16 cellular contexts compared by ENCODE assay signal in genomic region chr4:17038510-17039176, GRCh38.
"Had no signal": no experiment of that assay in that cellular context is flagged by ENCODE, and none has a peak within 500 bp of the region (broad histone marks: within the 10 kb centered on the region; RNA-seq: fewer than 3 reads in every experiment).

No MANE protein-coding gene starts in this region.

- H3K27ac Mint-ChIP-seq: activated CD4-positive, alpha-beta memory T cell treated with anti-CD3 and anti-CD28 coated beads, Interleukin-2, amount 10 ng/mL, durations not matched to agents 7 days and 5 days; activated naive CD8-positive, alpha-beta T cell treated with anti-CD3 and anti-CD28 coated beads for 36 hours; activated T-cell treated with anti-CD3 and anti-CD28 coated beads, Interleukin-2, amount 50 U/mL, for 72 hours; natural killer cell treated with Interleukin-12 subunit alpha and Interleukin-12 subunit beta and Interleukin-15 and Interleukin-18, amount 100 ng/mL, for 72 hours; stimulated activated naive CD8-positive, alpha-beta T cell treated with anti-CD3 and anti-CD28 coated beads, Interleukin-15, Interleukin-2, amounts not matched to agents 100 ng/mL and 50 ng/mL, for 24 hours had no signal

- H3K4me1 ChIP-seq: breast epithelium, testis, upper lobe of right lung had no signal

- H3K4me3 Mint-ChIP-seq: activated CD4-positive, alpha-beta memory T cell treated with anti-CD3 and anti-CD28 coated beads, Interleukin-2, amount 10 ng/mL, durations not matched to agents 7 days and 5 days; activated naive CD8-positive, alpha-beta T cell treated with anti-CD3 and anti-CD28 coated beads for 36 hours; activated T-cell treated with anti-CD3 and anti-CD28 coated beads, Interleukin-2, amount 50 U/mL, for 72 hours; natural killer cell treated with Interleukin-12 subunit alpha and Interleukin-12 subunit beta and Interleukin-15 and Interleukin-18, amount 100 ng/mL, for 72 hours; stimulated activated naive CD8-positive, alpha-beta T cell treated with anti-CD3 and anti-CD28 coated beads, Interleukin-15, Interleukin-2, amounts not matched to agents 100 ng/mL and 50 ng/mL, for 24 hours had no signal

- H3K9me3 ChIP-seq: breast epithelium, ovary, testis, upper lobe of right lung had no signal

- H3K4me1 Mint-ChIP-seq: activated CD4-positive, alpha-beta memory T cell treated with anti-CD3 and anti-CD28 coated beads, Interleukin-2, amount 10 ng/mL, durations not matched to agents 7 days and 5 days; activated naive CD8-positive, alpha-beta T cell treated with anti-CD3 and anti-CD28 coated beads for 36 hours had no signal

- H3K27ac ChIP-seq: breast epithelium, ovary, testis, upper lobe of right lung had no signal

- H3K9me3 Mint-ChIP-seq: activated CD4-positive, alpha-beta memory T cell treated with anti-CD3 and anti-CD28 coated beads, Interleukin-2, amount 10 ng/mL, durations not matched to agents 7 days and 5 days; activated naive CD8-positive, alpha-beta T cell treated with anti-CD3 and anti-CD28 coated beads for 36 hours; activated T-cell treated with anti-CD3 and anti-CD28 coated beads, Interleukin-2, amount 50 U/mL, for 72 hours; natural killer cell treated with Interleukin-12 subunit alpha and Interleukin-12 subunit beta and Interleukin-15 and Interleukin-18, amount 100 ng/mL, for 72 hours; stimulated activated naive CD8-positive, alpha-beta T cell treated with anti-CD3 and anti-CD28 coated beads, Interleukin-15, Interleukin-2, amounts not matched to agents 100 ng/mL and 50 ng/mL, for 24 hours had no signal

- H3K36me3 ChIP-seq: breast epithelium, ovary, upper lobe of right lung had no signal

- H3K27me3 Mint-ChIP-seq: activated CD4-positive, alpha-beta memory T cell treated with anti-CD3 and anti-CD28 coated beads, Interleukin-2, amount 10 ng/mL, durations not matched to agents 7 days and 5 days had no signal

- ATAC-seq: activated T-cell treated with anti-CD3 and anti-CD28 coated beads, Interleukin-2, amount 50 U/mL, for 72 hours; left lobe of liver; natural killer cell treated with Interleukin-12 subunit alpha and Interleukin-12 subunit beta and Interleukin-15 and Interleukin-18, amount 100 ng/mL, for 72 hours; upper lobe of right lung had no signal

- H3K4me3 ChIP-seq: breast epithelium, ovary, testis, upper lobe of right lung had no signal

- H3K27me3 ChIP-seq: breast epithelium, ovary, testis, upper lobe of right lung had no signal

- DNase-seq: activated CD4-positive, alpha-beta memory T cell treated with anti-CD3 and anti-CD28 coated beads, Interleukin-2, amount 10 ng/mL, durations not matched to agents 7 days and 5 days; activated gamma-delta T cell treated with Interleukin-2 at 50 U/mL for 16 hours; activated naive CD8-positive, alpha-beta T cell treated with anti-CD3 and anti-CD28 coated beads for 36 hours; activated T-cell treated with anti-CD3 and anti-CD28 coated beads, Interleukin-2, amount 50 U/mL, for 72 hours; anterior cingulate cortex; hippocampal formation; mammary epithelial cell; ovary; stimulated activated CD4-positive, alpha-beta T cell treated with anti-CD3 and anti-CD28 coated beads, Interleukin-4, amount 100 ng/mL, for 24 hours; T-helper 9 cell; testis; upper lobe of right lung had no signal

- H3K36me3 Mint-ChIP-seq: activated naive CD8-positive, alpha-beta T cell treated with anti-CD3 and anti-CD28 coated beads for 36 hours; natural killer cell treated with Interleukin-12 subunit alpha and Interleukin-12 subunit beta and Interleukin-15 and Interleukin-18, amount 100 ng/mL, for 72 hours had no signal
